ENCODE assay signal across 1 cellular context in genomic region chr7:22433165-22433700, GRCh38.
A peak's percentile ranks its signal among the peaks of the same experiment; 100 is the strongest.
TF ChIP-seq lines count a peak whose summit lies in the region.

No MANE protein-coding gene starts in this region.

TF ChIP-seq in H1, 55 proteins besides CTCF, POLR2A, EP300 and RAD21 (continued from another document):
- TF ChIP-seq RBBP5 (IDR thresholded peaks at IDR 0.05; ENCODE audit: borderline replicate concordance, low read depth, low read length) (peak; percentile 70; the same call in 1 of the 2 replicates), SP1 (IDR thresholded peaks at IDR 0.05; ENCODE audit: low read depth, low read length) (peak; percentile 56)
